Comparison of ENCODE assay signal across 19 cellular contexts in the genomic region with DNA sequence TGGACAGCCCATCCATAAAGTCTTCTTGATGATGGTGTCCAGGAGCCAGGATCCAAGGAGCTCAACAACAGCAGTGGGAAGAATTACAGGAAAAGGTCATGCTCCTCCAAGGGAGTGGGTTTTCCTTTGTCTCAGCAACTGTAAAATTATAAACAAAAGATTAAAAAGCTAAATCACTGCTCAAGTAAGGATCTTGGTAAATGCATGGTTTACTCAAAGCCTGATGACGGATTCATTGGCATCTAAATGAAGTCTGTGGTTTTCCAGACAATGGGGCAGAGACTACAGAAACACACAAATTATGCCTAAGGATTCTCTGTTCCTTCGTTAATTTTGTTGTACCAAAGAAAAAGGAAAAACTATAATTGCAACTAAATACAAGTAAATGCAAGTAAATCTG. TPM values are rescaled to one million over a fixed set of nuclear protein-coding genes. Genes with fewer than 3 reads are reported as not detected.
A peak's percentile ranks its signal among the peaks of the same experiment; 100 is the strongest.
DNase-seq lines count a peak whose midpoint lies in the region; TF ChIP-seq lines count a peak whose summit lies in the region.
"Had no signal": no experiment of that assay in that cellular context is flagged by ENCODE, and none has a peak within 500 bp of the region (broad histone marks: within the 10 kb centered on the region; RNA-seq: fewer than 3 reads in every experiment).

No MANE protein-coding gene starts in this region.

- no peaks in the 10 kb centered on the region for H4K20me1 ChIP-seq in PC-9 (ENCODE audit: insufficient read depth)
- H4K20me1 ChIP-seq: BLaER1 treated with 17β-estradiol and CSF1 and Interleukin-3, amounts not matched to agents 10 nM and 100 nM had no signal

- H3K4me1 ChIP-seq in SJSA1 (replicated peaks) (peaks cover 31% of the 10 kb centered on the region), PC-9 (replicated peaks; ENCODE audit: insufficient read depth) (no peaks in the 10 kb centered on the region)
- H3K4me1 ChIP-seq: A549; BE2C; BLaER1 treated with 17β-estradiol and CSF1 and Interleukin-3, amounts not matched to agents 10 nM and 100 nM had no signal

- TF ChIP-seq CTCF in PC-9 (conservative IDR thresholded peaks at IDR 0.05), result no peak

- CTCF ChIA-PET in PC-9 (lab: Charles Lee), result no interaction called here

- POLR2A ChIA-PET in PC-9 (lab: Charles Lee; ENCODE audit: unreplicated experiment), result no interaction called here

- no peaks in the 10 kb centered on the region for H3K9me3 ChIP-seq in SJSA1 (replicated peaks)
- H3K9me3 ChIP-seq in PC-9 (ENCODE audit: insufficient read depth, low read depth), result no peaks in the 10 kb centered on the region
- H3K9me3 ChIP-seq: A549; BE2C; BLaER1 treated with 17β-estradiol and CSF1 and Interleukin-3, amounts not matched to agents 10 nM and 100 nM had no signal

- H3K36me3 ChIP-seq in SJSA1 (0 out of 2 replicates have a peak, but pooled peaks cover 5% of the 10 kb centered on the region), PC-9 (ENCODE audit: low read depth) (no peaks in the 10 kb centered on the region)
- H3K36me3 ChIP-seq: BLaER1 treated with 17β-estradiol and CSF1 and Interleukin-3, amounts not matched to agents 10 nM and 100 nM had no signal

- BruUV-seq in PC-9 (replicated peaks; lab: Mats Ljungman, UMichigan), result no TSS peak

- DNase-seq in H4 (ENCODE audit: low spot score) (peak; percentile 63), SJSA1 (ENCODE audit: low read depth in 1 of 2, low spot score in 2 of 2) (peak in 1 of 2 experiments; percentile 75), fibroblast of peridontal ligament (ENCODE audit: extremely low read depth) (peak; percentile 80), PC-9 (no peak), OCI-M1 (lab: John Stamatoyannopoulos, UW) (no peak)
- no peak for DNase-seq in activated naive CD4-positive, alpha-beta T cell treated with anti-CD3 and anti-CD28 coated beads, Interleukin-2, amount 50 U/mL, for 16 hours
- DNase-seq: 8988T; ACHN; AML-193; BE2C; CD4-positive, alpha-beta T cell; CD8-positive, alpha-beta memory T cell; DMS 273 treated with DMSO at 0.1 percent for 48 hours; DMS53; DMS79 treated with DMSO at 0.1 percent for 48 hours; HCEC 1CT had no signal

- intact Hi-C loops in PC-9 (cut with micrococcal nuclease; ENCODE audit: unreplicated experiment), result no loop called here

- H3F3A ChIP-seq in PC-9 (ENCODE audit: insufficient read depth, low read depth), result no peaks in the 10 kb centered on the region

- no peaks in the 10 kb centered on the region for H3K79me2 ChIP-seq in PC-9 (ENCODE audit: low read depth)

- H3K4me3 ChIP-seq in SJSA1 (no peak overlapping the region), PC-9 (no peak overlapping the region)
- H3K4me3 ChIP-seq: A549; BLaER1 treated with 17β-estradiol and CSF1 and Interleukin-3, amounts not matched to agents 10 nM and 100 nM; GM23338 had no signal

- H2AFZ ChIP-seq in PC-9, result no peak overlapping the region
- H2AFZ ChIP-seq: GM23338 had no signal

- H3K9me2 ChIP-seq in PC-9 (ENCODE audit: insufficient read depth), result no peaks in the 10 kb centered on the region

- no peak overlapping the region for H3K4me2 ChIP-seq in PC-9
- H3K4me2 ChIP-seq: A549; BLaER1 treated with 17β-estradiol and CSF1 and Interleukin-3, amounts not matched to agents 10 nM and 100 nM; GM23338 had no signal

- peak overlapping the region; percentile 26 for H3K27ac ChIP-seq in SJSA1
- no peak overlapping the region for H3K27ac ChIP-seq in PC-9
- H3K27ac ChIP-seq: A549; BLaER1 treated with 17β-estradiol and CSF1 and Interleukin-3, amounts not matched to agents 10 nM and 100 nM had no signal

- H3K27me3 ChIP-seq in SJSA1 (replicated peaks) (no peaks in the 10 kb centered on the region), PC-9 (ENCODE audit: insufficient read depth, low read depth) (no peaks in the 10 kb centered on the region)
- H3K27me3 ChIP-seq: BE2C; BLaER1 treated with 17β-estradiol and CSF1 and Interleukin-3, amounts not matched to agents 10 nM and 100 nM had no signal

RNA-seq across cellular contexts. Expression of a gene that starts 36.4 kb away (rescaled TPM):
- 1.7 and 5.3 TPM in 2 replicates for total RNA-seq in H4 (2014; rRNA removed; shearing (Covaris generic))
- 1.8 and 3.3 TPM in 2 replicates for total RNA-seq in SJSA1 (2014; rRNA removed; shearing (Covaris generic))
- total RNA-seq in PC-9 (2021), result not detected in 2 replicates
- total RNA-seq: CD4-positive, alpha-beta T cell; CD8-positive, alpha-beta memory T cell; GM23338 had no signal

RNA-seq across cellular contexts. Expression of a gene that starts 55.6 kb away (rescaled TPM):
- total RNA-seq in H4 (2014; rRNA removed; shearing (Covaris generic)), result 0.35 and 0.51 TPM in 2 replicates
- total RNA-seq in SJSA1 (2014; rRNA removed; shearing (Covaris generic)), result 2.3 and 3.6 TPM in 2 replicates
- total RNA-seq in PC-9 (2021), result not detected in 2 replicates
- total RNA-seq: CD4-positive, alpha-beta T cell; CD8-positive, alpha-beta memory T cell; GM23338 had no signal

Comparison
In these comparisons a context has a peak if more than half of its experiments do, and no peak if none do; other contexts are left out.
1. DNase-seq: peak in H4 (single experiment) and fibroblast of peridontal ligament (single experiment); none in PC-9 (0 of 2), activated naive CD4-positive, alpha-beta T cell treated with anti-CD3 and anti-CD28 coated beads, Interleukin-2, amount 50 U/mL, for 16 hours (single experiment) and OCI-M1 (single experiment).